28 cellular contexts compared by ENCODE assay signal in the genomic region with DNA sequence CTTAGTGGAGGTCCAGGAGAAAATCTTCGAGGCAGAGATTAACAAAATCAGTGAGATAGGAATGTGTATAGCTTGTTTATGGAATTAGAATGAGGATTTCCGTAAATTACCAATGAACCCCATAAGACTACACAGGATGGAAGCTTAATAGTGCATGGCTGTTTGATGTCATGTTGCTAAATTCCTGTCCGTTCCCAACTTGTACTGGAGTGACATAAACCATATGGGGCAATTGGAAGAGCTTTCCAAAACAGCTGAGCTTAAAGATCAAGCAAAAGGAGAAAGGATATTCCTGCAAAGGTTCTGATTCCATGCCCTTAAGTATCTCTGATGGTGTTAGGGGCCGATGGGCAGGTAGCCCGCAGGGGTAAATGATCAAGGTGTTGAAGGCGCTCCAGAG.
"Had no signal": no experiment of that assay in that cellular context is flagged by ENCODE, and none has a peak within 500 bp of the region (broad histone marks: within the 10 kb centered on the region; RNA-seq: fewer than 3 reads in every experiment).

No MANE protein-coding gene starts in this region.

- H2AFZ ChIP-seq: parathyroid adenoma had no signal

- H3K27me3 ChIP-seq: esophagus muscularis mucosa, gastroesophageal sphincter, right lobe of liver, spleen, stomach, transverse colon had no signal

- H3K79me2 ChIP-seq: parathyroid adenoma had no signal

- DNase-seq: effector memory CD4-positive, alpha-beta T cell; foreskin fibroblast; glutamatergic neuron; immature natural killer cell; left ventricle myocardium inferior; lower lobe of right lung; mesenchymal stem cell; midbrain; psoas muscle; retina; right lobe of liver; spleen; stimulated activated CD4-positive, alpha-beta T cell treated with anti-CD3 and anti-CD28 coated beads, Interleukin-15, amount 100 ng/mL, for 24 hours; stimulated activated CD4-positive, alpha-beta T cell treated with anti-CD3 and anti-CD28 coated beads, Interleukin-1b, Interleukin-23, amount 100 ng/mL, for 48 hours; stimulated activated CD4-positive, alpha-beta T cell treated with anti-CD3 and anti-CD28 coated beads, Interleukin-4, amount 100 ng/mL, for 4 hours; stimulated activated naive CD4-positive, alpha-beta T cell; stomach; substantia nigra; transverse colon had no signal

- ATAC-seq: gastroesophageal sphincter; lower lobe of right lung; natural killer cell treated with Interleukin-12 subunit alpha and Interleukin-12 subunit beta and Interleukin-15 and Interleukin-18, amount 100 ng/mL, for 72 hours; psoas muscle; right lobe of liver had no signal

- H3K27ac ChIP-seq: coronary artery, epithelial cell of prostate, esophagus muscularis mucosa, gastroesophageal sphincter, left ventricle myocardium inferior, lower lobe of right lung, psoas muscle, spleen, stomach, thoracic aorta, transverse colon had no signal

- H3K9me3 ChIP-seq: esophagus muscularis mucosa, gastroesophageal sphincter, left ventricle myocardium inferior, lower lobe of right lung, psoas muscle, right lobe of liver, stomach, thoracic aorta, transverse colon had no signal

- FAIRE-seq: endometrium, keratinocyte had no signal

- H3K4me1 ChIP-seq: lower lobe of right lung, psoas muscle had no signal

- H3K9ac ChIP-seq: parathyroid adenoma had no signal

- H3K4me3 ChIP-seq: coronary artery, esophagus muscularis mucosa, gastroesophageal sphincter, left ventricle myocardium inferior, lower lobe of right lung, psoas muscle, right lobe of liver, spleen, stomach, thoracic aorta, transverse colon had no signal
